Comparison of ENCODE assay signal across 23 cellular contexts in the genomic region with DNA sequence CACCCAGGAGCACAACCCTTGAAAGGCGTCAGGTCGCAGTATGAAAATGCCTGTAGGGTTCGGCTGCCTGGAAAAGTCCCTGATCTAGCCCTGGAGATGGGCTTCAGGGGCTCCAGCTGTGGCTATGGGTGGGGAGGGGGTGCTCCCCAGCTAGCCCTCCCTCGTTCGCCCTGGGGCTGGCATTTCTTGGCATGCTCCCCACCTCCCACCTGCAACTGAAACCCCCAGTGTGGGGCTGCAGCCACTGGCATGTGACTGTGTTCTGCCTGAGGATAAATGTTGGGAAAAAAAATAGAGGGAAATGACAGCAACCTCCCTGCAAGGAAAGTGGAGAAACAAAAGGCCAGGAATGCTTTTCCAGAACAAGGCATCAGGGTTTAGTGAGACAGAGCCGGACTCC.
DNase-seq lines count a peak whose midpoint lies in the region; TF ChIP-seq lines count a peak whose summit lies in the region.
"Had no signal": no experiment of that assay in that cellular context is flagged by ENCODE, and none has a peak within 500 bp of the region (broad histone marks: within the 10 kb centered on the region; RNA-seq: fewer than 3 reads in every experiment).

No MANE protein-coding gene starts in this region.

- 90% methylated on average over 6 of the region's 6 CpGs for WGBS in ovary, 3 donors
- WGBS in stomach, 5 donors = 80 to 94% (median 91%) methylated on average over 6 of the region's 6 CpGs

- TF ChIP-seq EP300 in ovary (IDR thresholded peaks at IDR 0.05) (no peak), stomach (IDR thresholded peaks at IDR 0.05) (no peak)

- H3K27ac ChIP-seq in muscle layer of colon (ENCODE audit: low read depth, low read length) = peak overlapping the region; percentile 62
- H3K27ac ChIP-seq in ovary = no peak overlapping the region
- H3K27ac ChIP-seq in stomach = peak overlapping the region in 1 of 5 donors; percentile 60
- H3K27ac ChIP-seq in ascending aorta = no peak overlapping the region
- H3K27ac ChIP-seq: 22Rv1, SK-N-MC had no signal

- peak; percentile 14 for DNase-seq in NCI-H146 (lab: John Stamatoyannopoulos, UW)
- no peak for DNase-seq in NCI-H146 treated with DMSO at 0.1 percent for 48 hours (lab: John Stamatoyannopoulos, UW; ENCODE audit: unreplicated experiment)
- peak in 3 of 5 donors; percentile 5 to 30 (median 15) for DNase-seq in ovary
- DNase-seq in stomach = no peak
- no peak for DNase-seq in hypothalamus (lab: John Stamatoyannopoulos, UW)
- DNase-seq in LoVo (ENCODE audit: low spot score) = no peak
- no peak for DNase-seq in ascending aorta (ENCODE audit: low spot score in 2 of 2)
- DNase-seq: BE2C; Calu3; CD8-positive, alpha-beta memory T cell; DMS79 treated with DMSO at 0.1 percent for 48 hours; GF-D8; Kasumi-1; NCI-H1105; NCI-H1436 treated with DMSO at 0.1 percent for 48 hours; NCI-H2081; NCI-H2227 treated with DMSO at 0.1 percent for 48 hours; NCI-H526 treated with DMSO at 0.1 percent for 48 hours; SHP77 treated with DMSO at 0.1 percent for 48 hours had no signal

- no peak overlapping the region for H3K9ac ChIP-seq in muscle layer of colon (ENCODE audit: low read length)

- H3K36me3 ChIP-seq in muscle layer of colon (ENCODE audit: insufficient read depth, low read length) (no peaks in the 10 kb centered on the region), ovary (no peaks in the 10 kb centered on the region), stomach (no peaks in the 10 kb centered on the region), ascending aorta (no peaks in the 10 kb centered on the region)
- H3K36me3 ChIP-seq: BE2C had no signal

- TF ChIP-seq POLR2A in ovary (IDR thresholded peaks at IDR 0.05) (no peak), stomach (IDR thresholded peaks at IDR 0.05) (no peak)

- intact Hi-C loops in ovary (cut with DNase I) = loop anchor here in 1 of 4 donors (10.0 kb wide), 1 partner anchor 130 kb away; no protein-coding TSS in a partner anchor
- intact Hi-C loops in stomach (cut with DNase I; ENCODE audit: low total_unique reads) = no loop called here
- intact Hi-C loops in ascending aorta (cut with DNase I) = no loop called here

- H3K4me3 ChIP-seq in muscle layer of colon (ENCODE audit: low read depth in 1 of 2, low read length in 2 of 2) = no peak overlapping the region
- H3K4me3 ChIP-seq in ovary = no peak overlapping the region
- H3K4me3 ChIP-seq in stomach = no peak overlapping the region
- no peak overlapping the region for H3K4me3 ChIP-seq in ascending aorta
- H3K4me3 ChIP-seq: K562, SK-N-MC had no signal

- TF ChIP-seq CTCF in ovary (IDR thresholded peaks at IDR 0.05) (no peak), stomach (IDR thresholded peaks at IDR 0.05) (no peak), ascending aorta (IDR thresholded peaks at IDR 0.05) (no peak)

- peaks cover 68% of the 10 kb centered on the region for H3K4me1 ChIP-seq in muscle layer of colon (ENCODE audit: insufficient read depth, low read length)
- peaks cover 16% of the 10 kb centered on the region for H3K4me1 ChIP-seq in ovary (ENCODE audit: insufficient read depth)
- H3K4me1 ChIP-seq in stomach = peaks cover 0 to 53% (median 13%) of the 10 kb centered on the region in 4 donors
- H3K4me1 ChIP-seq in ascending aorta = no peaks in the 10 kb centered on the region

- H3K9me3 ChIP-seq in muscle layer of colon (ENCODE audit: low read length) (no peaks in the 10 kb centered on the region), ovary (no peaks in the 10 kb centered on the region), stomach (no peaks in the 10 kb centered on the region), ascending aorta (no peaks in the 10 kb centered on the region)
- H3K9me3 ChIP-seq: BE2C had no signal

- H3K27me3 ChIP-seq in muscle layer of colon (ENCODE audit: control insufficient read depth in 1 of 2, insufficient read depth in 2 of 2, low read length in 2 of 2) (no peaks in the 10 kb centered on the region), ovary (no peaks in the 10 kb centered on the region), stomach (no peaks in the 10 kb centered on the region), ascending aorta (no peaks in the 10 kb centered on the region)
- H3K27me3 ChIP-seq: BE2C had no signal

Comparison
In these comparisons a context has a peak if more than half of its experiments do, and no peak if none do; other contexts are left out.
1. DNase-seq: peak in NCI-H146 (single experiment) and ovary (3 of 5); none in NCI-H146 treated with DMSO at 0.1 percent for 48 hours (single experiment), stomach (single experiment), hypothalamus (0 of 51), LoVo (single experiment) and ascending aorta (0 of 2).